In the genomic region with DNA sequence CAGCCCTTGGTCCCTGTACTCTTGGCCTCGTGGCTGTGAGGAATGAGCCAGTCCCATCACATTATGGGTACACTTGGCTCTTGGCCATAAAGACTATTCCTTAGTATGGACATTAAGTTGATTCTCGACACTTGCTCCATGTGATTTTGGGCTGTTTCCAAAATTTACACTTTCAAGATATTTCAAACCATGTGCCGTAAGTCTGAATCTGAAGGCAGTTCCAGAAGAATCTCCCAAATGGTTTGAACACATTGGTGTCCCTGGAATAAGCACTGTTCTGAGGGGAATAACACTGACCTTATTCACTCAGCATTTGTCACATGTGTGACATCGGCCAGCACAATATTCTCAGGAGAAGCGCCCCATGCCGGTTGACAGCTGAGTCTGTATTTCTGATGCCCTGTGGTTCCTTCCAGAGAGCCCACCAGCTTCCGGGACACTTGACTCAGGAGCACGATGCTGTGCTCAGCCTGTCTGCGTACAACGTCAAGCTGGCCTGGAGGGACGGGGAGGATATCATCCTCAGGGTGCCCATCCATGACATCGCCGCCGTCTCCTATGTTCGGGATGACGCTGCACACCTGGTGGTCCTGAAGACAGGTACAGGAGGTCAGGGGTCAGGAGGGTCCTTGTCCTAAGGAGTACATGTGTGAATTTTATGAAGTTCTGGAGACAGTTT, we compare ENCODE assay signal across 27 cellular contexts. TPM values are rescaled to one million over a fixed set of nuclear protein-coding genes. Genes with fewer than 3 reads are reported as not detected.
DNase-seq lines count a peak whose midpoint lies in the region; ATAC-seq, FAIRE-seq and TF ChIP-seq lines count a peak whose summit lies in the region.
"Had no signal": no experiment of that assay in that cellular context is flagged by ENCODE, and none has a peak within 500 bp of the region (broad histone marks: within the 10 kb centered on the region; RNA-seq: fewer than 3 reads in every experiment).

No MANE protein-coding gene starts in this region.

- intact Hi-C loops in K562 (cut with micrococcal nuclease), result no loop called here

- no peak for TF ChIP-seq RAD21 in K562 (CRISPR knock-in tag; conservative IDR thresholded peaks at IDR 0.05 in 1 of 2, IDR thresholded peaks at IDR 0.05 in 1 of 2)

- H3K79me2 ChIP-seq in K562 (ENCODE audit: control insufficient read depth, insufficient read depth, low read length), result peaks cover 24% of the 10 kb centered on the region; the same call in 2 of the 3 replicates

- no peak for TF ChIP-seq EP300 in K562 (IDR thresholded peaks at IDR 0.05; ENCODE audit: low read length)

- H3K4me3 ChIP-seq in K562 (no peak overlapping the region), BE2C (ENCODE audit: low read depth, low read length) (no peak overlapping the region)
- H3K4me3 ChIP-seq: adrenal gland, body of pancreas, left ventricle myocardium inferior, SK-N-MC, smooth muscle cell, upper lobe of left lung had no signal

- no peaks in the 10 kb centered on the region for H3K27me3 Mint-ChIP-seq in stimulated activated naive CD8-positive, alpha-beta T cell treated with anti-CD3 and anti-CD28 coated beads, Interleukin-15, Interleukin-2, amounts not matched to agents 100 ng/mL and 50 ng/mL, for 24 hours
- H3K27me3 Mint-ChIP-seq in natural killer cell treated with Interleukin-12 subunit alpha and Interleukin-12 subunit beta and Interleukin-15 and Interleukin-18, amount 100 ng/mL, for 72 hours, result no peaks in the 10 kb centered on the region

- no peak for FAIRE-seq in K562 (lab: Jason Lieb, UNC)
- FAIRE-seq: GM12891, HTR-8/SVneo had no signal

- H3K36me3 ChIP-seq in K562 (ENCODE audit: control insufficient read depth, insufficient read depth, low read length), result peaks cover 53% of the 10 kb centered on the region
- no peaks in the 10 kb centered on the region for H3K36me3 ChIP-seq in BE2C

- H3K4me1 Mint-ChIP-seq in stimulated activated naive CD8-positive, alpha-beta T cell treated with anti-CD3 and anti-CD28 coated beads, Interleukin-15, Interleukin-2, amounts not matched to agents 100 ng/mL and 50 ng/mL, for 24 hours (ENCODE audit: low read depth), result peaks cover 54% of the 10 kb centered on the region
- H3K4me1 Mint-ChIP-seq in natural killer cell treated with Interleukin-12 subunit alpha and Interleukin-12 subunit beta and Interleukin-15 and Interleukin-18, amount 100 ng/mL, for 72 hours (ENCODE audit: low read depth in 2 of 2), result peaks cover 36 to 49% of the 10 kb centered on the region in 2 donors

- TF ChIP-seq CTCF in K562 (IDR thresholded peaks at IDR 0.05 in 2 of 3, conservative IDR thresholded peaks at IDR 0.05 in 1 of 3; ENCODE audit: insufficient read depth in 2 of 3, low read depth in 1 of 3, low read length in 3 of 3) (no peak), BE2C (IDR thresholded peaks at IDR 0.05; ENCODE audit: low read depth, low read length) (no peak)

- H3K9me3 Mint-ChIP-seq in stimulated activated naive CD8-positive, alpha-beta T cell treated with anti-CD3 and anti-CD28 coated beads, Interleukin-15, Interleukin-2, amounts not matched to agents 100 ng/mL and 50 ng/mL, for 24 hours, result no peaks in the 10 kb centered on the region
- H3K9me3 Mint-ChIP-seq in natural killer cell treated with Interleukin-12 subunit alpha and Interleukin-12 subunit beta and Interleukin-15 and Interleukin-18, amount 100 ng/mL, for 72 hours, result no peaks in the 10 kb centered on the region

- in situ Hi-C loops in K562 (cut with MboI), result no loop called here

- H3K36me3 Mint-ChIP-seq in stimulated activated naive CD8-positive, alpha-beta T cell treated with anti-CD3 and anti-CD28 coated beads, Interleukin-15, Interleukin-2, amounts not matched to agents 100 ng/mL and 50 ng/mL, for 24 hours (ENCODE audit: low read depth), result peaks cover 51% of the 10 kb centered on the region
- peaks cover 11% of the 10 kb centered on the region for H3K36me3 Mint-ChIP-seq in natural killer cell treated with Interleukin-12 subunit alpha and Interleukin-12 subunit beta and Interleukin-15 and Interleukin-18, amount 100 ng/mL, for 72 hours

- no peak for ATAC-seq in stimulated activated naive CD8-positive, alpha-beta T cell treated with anti-CD3 and anti-CD28 coated beads, Interleukin-15, Interleukin-2, amounts not matched to agents 100 U/mL and 50 U/mL, for 24 hours
- ATAC-seq in K562 (no peak), GM21367 (IDR thresholded peaks at IDR 0.05; ENCODE audit: unreplicated experiment) (no peak)
- ATAC-seq in natural killer cell treated with Interleukin-12 subunit alpha and Interleukin-12 subunit beta and Interleukin-15 and Interleukin-18, amount 100 ng/mL, for 72 hours, result no peak
- ATAC-seq: body of pancreas had no signal

- H3K27ac Mint-ChIP-seq in stimulated activated naive CD8-positive, alpha-beta T cell treated with anti-CD3 and anti-CD28 coated beads, Interleukin-15, Interleukin-2, amounts not matched to agents 100 ng/mL and 50 ng/mL, for 24 hours, result peak overlapping the region; percentile 45
- H3K27ac Mint-ChIP-seq in natural killer cell treated with Interleukin-12 subunit alpha and Interleukin-12 subunit beta and Interleukin-15 and Interleukin-18, amount 100 ng/mL, for 72 hours, result peak overlapping the region; percentile 31 to 67

- H3K4me2 ChIP-seq in K562 (ENCODE audit: insufficient read depth, low read length), result no peak overlapping the region
- H3K4me2 ChIP-seq: KMS-11, smooth muscle cell had no signal

- H4K20me1 ChIP-seq in K562 (replicated peaks; ENCODE audit: control insufficient read depth, insufficient read depth, low read length), result no peaks in the 10 kb centered on the region

- no peak for DNase-seq in stimulated activated naive CD8-positive, alpha-beta T cell treated with anti-CD3 and anti-CD28 coated beads, Interleukin-15, Interleukin-2, amounts not matched to agents 100 U/mL and 50 U/mL, for 24 hours
- DNase-seq in K562 (ENCODE audit: extremely low read depth in 1 of 4, low spot score in 3 of 4) (no peak), NAMALWA (ENCODE audit: low spot score) (no peak), BE2C (no peak)
- DNase-seq in natural killer cell treated with Interleukin-12 subunit alpha and Interleukin-12 subunit beta and Interleukin-15 and Interleukin-18, amount 100 ng/mL, for 72 hours (ENCODE audit: low spot score), result no peak
- DNase-seq: activated CD4-positive, alpha-beta T cell treated with anti-CD3 and anti-CD28 coated beads for 48 hours; activated effector memory CD4-positive, alpha-beta T cell treated with Interleukin-2 at 50 U/mL for 16 hours; body of pancreas; cerebellar nuclear complex; DMS 273 treated with DMSO at 0.1 percent for 48 hours; left ventricle myocardium inferior; mesendoderm; NCI-H146; NCI-H510A; OCI-M1; stimulated activated CD4-positive, alpha-beta T cell treated with anti-CD3 and anti-CD28 coated beads, Interleukin-2, amount 100 ng/mL, for 24 hours; upper lobe of left lung had no signal

- POLR2A ChIA-PET in K562 (lab: Yijun Ruan, JAX), result interaction anchor here (1.0 to 1.5 kb wide), 2 partner anchors 9 to 12 kb away, joined by 3 to 7 read pairs; no protein-coding TSS in a partner anchor

- peaks cover 6% of the 10 kb centered on the region for H3K9me1 ChIP-seq in K562 (ENCODE audit: control insufficient read depth, insufficient read depth, low read length)

- H3K4me1 ChIP-seq in K562 (replicated peaks in 1 of 2; ENCODE audit: control insufficient read depth in 2 of 2, insufficient read depth in 2 of 2, low read length in 2 of 2), result peaks cover 0 to 5% of the 10 kb centered on the region in 2 experiments; a peak in 1 of 5 replicates
- H3K4me1 ChIP-seq in BE2C, result no peaks in the 10 kb centered on the region
- H3K4me1 ChIP-seq: adrenal gland, body of pancreas had no signal

- no peaks in the 10 kb centered on the region for H3K9me3 ChIP-seq in K562 (replicated peaks; ENCODE audit: control insufficient read depth, insufficient read depth, low read depth, low read length)
- H3K9me3 ChIP-seq in BE2C, result no peaks in the 10 kb centered on the region; the same call in 1 of the 2 replicates
- H3K9me3 ChIP-seq: adrenal gland, body of pancreas, left ventricle myocardium inferior, upper lobe of left lung had no signal

- no peak overlapping the region for H2AFZ ChIP-seq in K562 (ENCODE audit: low read depth, low read length)

- 88% methylated on average over 14 of the region's 16 CpGs for WGBS in K562 (ENCODE audit: insufficient coverage, low coverage, missing lambda C conversion rate)

- no peak overlapping the region for H3K9ac ChIP-seq in K562 (ENCODE audit: insufficient read depth in 1 of 2, low read depth in 2 of 2, low read length in 2 of 2)
- H3K9ac ChIP-seq: KMS-11 had no signal

- TF ChIP-seq POLR2A in K562 (conservative IDR thresholded peaks at IDR 0.05), result no peak

- H3K27me3 ChIP-seq in K562 (ENCODE audit: control insufficient read depth in 2 of 2, insufficient read depth in 2 of 2, low read length in 2 of 2) (no peaks in the 10 kb centered on the region), BE2C (no peaks in the 10 kb centered on the region)
- H3K27me3 ChIP-seq: adrenal gland, body of pancreas, upper lobe of left lung had no signal

- BruUV-seq in K562 (replicated peaks; lab: Mats Ljungman, UMichigan), result no TSS peak

- H3K4me3 Mint-ChIP-seq in stimulated activated naive CD8-positive, alpha-beta T cell treated with anti-CD3 and anti-CD28 coated beads, Interleukin-15, Interleukin-2, amounts not matched to agents 100 ng/mL and 50 ng/mL, for 24 hours, result no peak overlapping the region
- H3K4me3 Mint-ChIP-seq in natural killer cell treated with Interleukin-12 subunit alpha and Interleukin-12 subunit beta and Interleukin-15 and Interleukin-18, amount 100 ng/mL, for 72 hours, result no peak overlapping the region

- CTCF ChIA-PET in K562 (lab: Yijun Ruan, JAX; ENCODE audit: low intra/inter-chr PET ratio), result no interaction called here

- no peak overlapping the region for H3K27ac ChIP-seq in K562 (ENCODE audit: extremely low read depth, low read depth, low read length)
- H3K27ac ChIP-seq: adrenal gland, body of pancreas, epithelial cell of prostate, KMS-11, SK-N-MC, upper lobe of left lung had no signal

RNA-seq across cellular contexts. Expression of gene NACAD, which starts 24.6 kb away (rescaled TPM):
- total RNA-seq in K562 (2011; cell fraction: chromatin; rRNA removed; ENCODE audit: low replicate concordance), result 0.11 and 0.79 TPM in 2 replicates
- total RNA-seq in K562 (2011; cell fraction: nucleolus; rRNA removed), result under 0.01 TPM in 1 of 2 replicates, not detected in the other
- total RNA-seq in K562 (2011; cell fraction: nucleoplasm; rRNA removed), result 0.08 TPM in 1 of 2 replicates, not detected in the other
- total RNA-seq in K562 (2014; rRNA removed) (under 0.01 TPM in 1 of 2 replicates, not detected in the other), K562 (2014; rRNA removed; fragmentation: Illumina TruSeq; extraction: Trizol) (not detected in 2 replicates), K562 (2015; rRNA removed; fragmentation: Illumina TruSeq; extraction: Trizol) (not detected in 2 replicates), K562 (2021) (0.02 and 0.04 TPM in 2 replicates)
- polyA plus RNA-seq in K562 (2011; rRNA removed) (0.01 and 0.03 TPM in 2 replicates), K562 (2014; fragmentation: Illumina TruSeq; extraction: Trizol) (0.01 and 0.03 TPM in 2 replicates), K562 (2014; fragmentation: Nextera tagmentation; extraction: Ambion mirVana) (not detected), K562 (2014; rRNA removed) (0.04 TPM in 1 of 2 replicates, not detected in the other)
- polyA plus RNA-seq in K562 (2011; cell fraction: cytosol; rRNA removed), result 0.01 and 0.03 TPM in 2 replicates
- polyA plus RNA-seq in K562 (2011; cell fraction: nucleus; rRNA removed), result 0.06 and 0.16 TPM in 2 replicates
- 0.03 and 0.04 TPM in 2 replicates for polyA plus RNA-seq in K562 (2012)
- not detected in 2 replicates for polyA minus RNA-seq in K562 (2011; rRNA and poly(A)+ RNA removed)
- polyA minus RNA-seq in K562 (2011; cell fraction: cytosol; rRNA and poly(A)+ RNA removed), result not detected in 2 replicates
- polyA minus RNA-seq in K562 (2011; cell fraction: nucleus; rRNA and poly(A)+ RNA removed), result 0.11 and 0.13 TPM in 2 replicates
- 1 to 10 TPM; 1.1 to 1.9 TPM for total RNA-seq in natural killer cell treated with Interleukin-12 subunit alpha and Interleukin-12 subunit beta and Interleukin-15 and Interleukin-18, amount 100 ng/mL, for 72 hours
- polyA plus RNA-seq in BE2C (2012; ENCODE audit: insufficient read depth, insufficient read length, low read depth), result 21.8 TPM
- total RNA-seq: T-helper 1 cell treated with Interleukin-12 subunit alpha and Interleukin-12 subunit beta and Interleukin-4 antibody, amounts not matched to agents 30 ng/mL and 1 ng/mL, for 36 hours had no signal

RNA-seq across cellular contexts. Expression of gene TBRG4, which starts 47.3 kb away (rescaled TPM):
- 345 and 988 TPM in 2 replicates for total RNA-seq in K562 (2011; cell fraction: chromatin; rRNA removed; ENCODE audit: low replicate concordance)
- 627 and 629 TPM in 2 replicates for total RNA-seq in K562 (2011; cell fraction: nucleolus; rRNA removed)
- total RNA-seq in K562 (2011; cell fraction: nucleoplasm; rRNA removed), result 447 and 454 TPM in 2 replicates
- total RNA-seq in K562 (2014; rRNA removed) (248 and 298 TPM in 2 replicates), K562 (2014; rRNA removed; fragmentation: Illumina TruSeq; extraction: Trizol) (111 and 141 TPM in 2 replicates), K562 (2015; rRNA removed; fragmentation: Illumina TruSeq; extraction: Trizol) (140 and 152 TPM in 2 replicates), K562 (2021) (258 and 287 TPM in 2 replicates)
- polyA plus RNA-seq in K562 (2011; rRNA removed) (278 and 317 TPM in 2 replicates), K562 (2014; fragmentation: Illumina TruSeq; extraction: Trizol) (295 and 322 TPM in 2 replicates), K562 (2014; fragmentation: Nextera tagmentation; extraction: Ambion mirVana) (10 to 100 TPM; 11.2 to 34.9 TPM), K562 (2014; rRNA removed) (216 and 223 TPM in 2 replicates)
- polyA plus RNA-seq in K562 (2011; cell fraction: cytosol; rRNA removed), result 213 and 315 TPM in 2 replicates
- 714 and 782 TPM in 2 replicates for polyA plus RNA-seq in K562 (2011; cell fraction: nucleus; rRNA removed)
- 183 and 269 TPM in 2 replicates for polyA plus RNA-seq in K562 (2012)
- 276 and 311 TPM in 2 replicates for polyA minus RNA-seq in K562 (2011; rRNA and poly(A)+ RNA removed)
- polyA minus RNA-seq in K562 (2011; cell fraction: cytosol; rRNA and poly(A)+ RNA removed), result 198 and 207 TPM in 2 replicates
- polyA minus RNA-seq in K562 (2011; cell fraction: nucleus; rRNA and poly(A)+ RNA removed), result 413 and 539 TPM in 2 replicates
- 100 to 1,000 TPM; 123 to 211 TPM for total RNA-seq in natural killer cell treated with Interleukin-12 subunit alpha and Interleukin-12 subunit beta and Interleukin-15 and Interleukin-18, amount 100 ng/mL, for 72 hours
- 221 TPM for polyA plus RNA-seq in BE2C (2012; ENCODE audit: insufficient read depth, insufficient read length, low read depth)
